In genomic region chr11:4464216-4465159, GRCh38 we compare ENCODE assay signal across 17 cellular contexts. TPM values are rescaled to one million over a fixed set of nuclear protein-coding genes. Genes with fewer than 3 reads are reported as not detected.
DNase-seq lines count a peak whose midpoint lies in the region; ATAC-seq and TF ChIP-seq lines count a peak whose summit lies in the region.
"Had no signal": no experiment of that assay in that cellular context is flagged by ENCODE, and none has a peak within 500 bp of the region (broad histone marks: within the 10 kb centered on the region; RNA-seq: fewer than 3 reads in every experiment).

No MANE protein-coding gene starts in this region.

- H3K4me1 ChIP-seq in fibroblast of lung (ENCODE audit: control insufficient read depth, extremely low read depth, insufficient read depth, low read length) (no peaks in the 10 kb centered on the region), smooth muscle cell (ENCODE audit: low read depth) (peaks cover 12% of the 10 kb centered on the region)
- H3K4me1 ChIP-seq: gastrocnemius medialis had no signal

- peaks cover 7% of the 10 kb centered on the region for H3K4me1 Mint-ChIP-seq in activated CD8-positive, alpha-beta T cell treated with anti-CD3 and anti-CD28 coated beads, Interleukin-2, amount 10 ng/mL, durations not matched to agents 7 days and 5 days (ENCODE audit: low read depth)
- H3K4me1 Mint-ChIP-seq in activated CD8-positive, alpha-beta T cell treated with anti-CD3 and anti-CD28 coated beads for 36 hours (ENCODE audit: low read depth): no peaks in the 10 kb centered on the region
- no peaks in the 10 kb centered on the region for H3K4me1 Mint-ChIP-seq in activated T-helper 1 cell treated with anti-CD3 and anti-CD28 coated beads, Interleukin-12 subunit alpha, Interleukin-12 subunit beta, Interleukin-2, Interleukin-4 antibody, amounts not matched to agents 30 ng/mL and 10 ng/mL and 1 ng/mL, durations not matched to agents 14 hours and 24 hours and 36 hours (ENCODE audit: low read depth)

- H3K27ac ChIP-seq in fibroblast of lung (ENCODE audit: insufficient read depth, low read length) (no peak overlapping the region), smooth muscle cell (ENCODE audit: low read depth) (peak overlapping the region; percentile 96)
- H3K27ac ChIP-seq: gastrocnemius medialis, testis had no signal

- no peak overlapping the region for H3K4me3 Mint-ChIP-seq in activated CD8-positive, alpha-beta T cell treated with anti-CD3 and anti-CD28 coated beads, Interleukin-2, amount 10 ng/mL, durations not matched to agents 7 days and 5 days
- no peak overlapping the region for H3K4me3 Mint-ChIP-seq in activated CD8-positive, alpha-beta T cell treated with anti-CD3 and anti-CD28 coated beads for 36 hours
- H3K4me3 Mint-ChIP-seq in activated T-helper 1 cell treated with anti-CD3 and anti-CD28 coated beads, Interleukin-12 subunit alpha, Interleukin-12 subunit beta, Interleukin-2, Interleukin-4 antibody, amounts not matched to agents 30 ng/mL and 10 ng/mL and 1 ng/mL, durations not matched to agents 14 hours and 24 hours and 36 hours: no peak overlapping the region

- no peak for TF ChIP-seq CTCF in activated CD8-positive, alpha-beta T cell treated with anti-CD3 and anti-CD28 coated beads for 36 hours (IDR thresholded peaks at IDR 0.05)
- TF ChIP-seq CTCF in fibroblast of lung (conservative IDR thresholded peaks at IDR 0.05 in 1 of 2, IDR thresholded peaks at IDR 0.05 in 1 of 2; ENCODE audit: low read depth in 1 of 2, low read length in 2 of 2) (no peak), smooth muscle cell (IDR thresholded peaks at IDR 0.05; ENCODE audit: borderline replicate concordance, insufficient read depth, poor library complexity, severe bottlenecking) (no peak)

- H3K9me3 ChIP-seq in fibroblast of lung (ENCODE audit: control insufficient read depth, insufficient read depth, low read depth, low read length): no peaks in the 10 kb centered on the region
- no peaks in the 10 kb centered on the region for H3K9me3 ChIP-seq in smooth muscle cell (replicated peaks; ENCODE audit: low read depth)
- H3K9me3 ChIP-seq: gastrocnemius medialis, testis had no signal

- H3K36me3 Mint-ChIP-seq in activated CD8-positive, alpha-beta T cell treated with anti-CD3 and anti-CD28 coated beads, Interleukin-2, amount 10 ng/mL, durations not matched to agents 7 days and 5 days (ENCODE audit: low read depth): peaks cover 8% of the 10 kb centered on the region
- H3K36me3 Mint-ChIP-seq in activated CD8-positive, alpha-beta T cell treated with anti-CD3 and anti-CD28 coated beads for 36 hours (ENCODE audit: low read depth): no peaks in the 10 kb centered on the region
- H3K36me3 Mint-ChIP-seq in activated T-helper 1 cell treated with anti-CD3 and anti-CD28 coated beads, Interleukin-12 subunit alpha, Interleukin-12 subunit beta, Interleukin-2, Interleukin-4 antibody, amounts not matched to agents 30 ng/mL and 10 ng/mL and 1 ng/mL, durations not matched to agents 14 hours and 24 hours and 36 hours (ENCODE audit: low read depth): peaks cover 2% of the 10 kb centered on the region

- H2AFZ ChIP-seq in fibroblast of lung (ENCODE audit: low read length) (no peak overlapping the region), smooth muscle cell (ENCODE audit: low read depth) (peak overlapping the region; percentile 72)

- H3K27me3 ChIP-seq in fibroblast of lung (ENCODE audit: control insufficient read depth, insufficient read depth, low read length) (no peaks in the 10 kb centered on the region), smooth muscle cell (ENCODE audit: low read depth) (no peaks in the 10 kb centered on the region)
- H3K27me3 ChIP-seq: gastrocnemius medialis, testis had no signal

- POLR2A ChIA-PET in activated CD8-positive, alpha-beta T cell treated with anti-CD3 and anti-CD28 coated beads, Interleukin-2, amount 10 ng/mL, durations not matched to agents 7 days and 5 days (lab: Charles Lee): no interaction called here
- POLR2A ChIA-PET in activated CD8-positive, alpha-beta T cell treated with anti-CD3 and anti-CD28 coated beads for 36 hours (lab: Charles Lee): no interaction called here

- no peak for DNase-seq in activated CD8-positive, alpha-beta T cell treated with anti-CD3 and anti-CD28 coated beads, Interleukin-2, amount 10 ng/mL, durations not matched to agents 7 days and 5 days
- DNase-seq in activated CD8-positive, alpha-beta T cell treated with anti-CD3 and anti-CD28 coated beads for 36 hours: no peak
- peak; percentile 69 for DNase-seq in NCI-H748 (lab: John Stamatoyannopoulos, UW; ENCODE audit: unreplicated experiment)
- DNase-seq in fibroblast of lung (ENCODE audit: low read depth in 2 of 2): peak; percentile 2 to 48
- DNase-seq in smooth muscle cell (lab: John Stamatoyannopoulos, UW; ENCODE audit: unreplicated experiment): no peak
- no peak for DNase-seq in DMS 273 (lab: John Stamatoyannopoulos, UW; ENCODE audit: unreplicated experiment)
- DNase-seq in activated T-helper 1 cell treated with anti-CD3 and anti-CD28 coated beads, Interleukin-12 subunit alpha, Interleukin-12 subunit beta, Interleukin-2, Interleukin-4 antibody, amounts not matched to agents 30 ng/mL and 10 ng/mL and 1 ng/mL, durations not matched to agents 14 hours and 24 hours and 36 hours (ENCODE audit: low spot score): no peak
- DNase-seq in HuH-7 (ENCODE audit: low spot score): no peak
- DNase-seq: activated CD4-positive, CD25-positive, alpha-beta regulatory T cell treated with anti-CD3 and anti-CD28 coated beads, Interleukin-2, amount 50 U/mL, for 72 hours; activated T-cell treated with anti-CD3 and anti-CD28 coated beads, Interleukin-2, amount 50 U/mL, for 48 hours; gastrocnemius medialis; MM.1S; OCI-M1; SW 1271; testis had no signal

- H3K27me3 Mint-ChIP-seq in activated CD8-positive, alpha-beta T cell treated with anti-CD3 and anti-CD28 coated beads, Interleukin-2, amount 10 ng/mL, durations not matched to agents 7 days and 5 days (ENCODE audit: low read depth): peaks cover 13% of the 10 kb centered on the region
- H3K27me3 Mint-ChIP-seq in activated CD8-positive, alpha-beta T cell treated with anti-CD3 and anti-CD28 coated beads for 36 hours: peaks cover 8% of the 10 kb centered on the region
- H3K27me3 Mint-ChIP-seq in activated T-helper 1 cell treated with anti-CD3 and anti-CD28 coated beads, Interleukin-12 subunit alpha, Interleukin-12 subunit beta, Interleukin-2, Interleukin-4 antibody, amounts not matched to agents 30 ng/mL and 10 ng/mL and 1 ng/mL, durations not matched to agents 14 hours and 24 hours and 36 hours (ENCODE audit: insufficient read depth): peaks cover 1% of the 10 kb centered on the region

- intact Hi-C loops in activated CD8-positive, alpha-beta T cell treated with anti-CD3 and anti-CD28 coated beads for 36 hours (cut with micrococcal nuclease): no loop called here
- intact Hi-C loops in activated T-helper 1 cell treated with anti-CD3 and anti-CD28 coated beads, Interleukin-12 subunit alpha, Interleukin-12 subunit beta, Interleukin-2, Interleukin-4 antibody, amounts not matched to agents 30 ng/mL and 10 ng/mL and 1 ng/mL, durations not matched to agents 14 hours and 24 hours and 36 hours (cut with micrococcal nuclease): no loop called here

- 66% methylated on average over 5 of the region's 5 CpGs for WGBS in smooth muscle cell (ENCODE audit: low lambda C conversion rate)

- H3F3A ChIP-seq in smooth muscle cell (ENCODE audit: low read depth): no peaks in the 10 kb centered on the region

- H3K79me2 ChIP-seq in fibroblast of lung (ENCODE audit: control insufficient read depth, insufficient read depth, low read length) (no peaks in the 10 kb centered on the region), smooth muscle cell (ENCODE audit: low read depth) (no peaks in the 10 kb centered on the region)

- peaks cover 11% of the 10 kb centered on the region for H3K9me3 Mint-ChIP-seq in activated CD8-positive, alpha-beta T cell treated with anti-CD3 and anti-CD28 coated beads, Interleukin-2, amount 10 ng/mL, durations not matched to agents 7 days and 5 days (ENCODE audit: insufficient read depth)
- peaks cover 6% of the 10 kb centered on the region for H3K9me3 Mint-ChIP-seq in activated CD8-positive, alpha-beta T cell treated with anti-CD3 and anti-CD28 coated beads for 36 hours
- peaks cover 34% of the 10 kb centered on the region for H3K9me3 Mint-ChIP-seq in activated T-helper 1 cell treated with anti-CD3 and anti-CD28 coated beads, Interleukin-12 subunit alpha, Interleukin-12 subunit beta, Interleukin-2, Interleukin-4 antibody, amounts not matched to agents 30 ng/mL and 10 ng/mL and 1 ng/mL, durations not matched to agents 14 hours and 24 hours and 36 hours

- CTCF ChIA-PET in activated CD8-positive, alpha-beta T cell treated with anti-CD3 and anti-CD28 coated beads, Interleukin-2, amount 10 ng/mL, durations not matched to agents 7 days and 5 days (lab: Charles Lee): no interaction called here
- CTCF ChIA-PET in activated CD8-positive, alpha-beta T cell treated with anti-CD3 and anti-CD28 coated beads for 36 hours (lab: Charles Lee): no interaction called here

- H3K27ac Mint-ChIP-seq in activated CD8-positive, alpha-beta T cell treated with anti-CD3 and anti-CD28 coated beads, Interleukin-2, amount 10 ng/mL, durations not matched to agents 7 days and 5 days: peak overlapping the region; percentile 5
- H3K27ac Mint-ChIP-seq in activated CD8-positive, alpha-beta T cell treated with anti-CD3 and anti-CD28 coated beads for 36 hours: no peak overlapping the region
- no peak overlapping the region for H3K27ac Mint-ChIP-seq in activated T-helper 1 cell treated with anti-CD3 and anti-CD28 coated beads, Interleukin-12 subunit alpha, Interleukin-12 subunit beta, Interleukin-2, Interleukin-4 antibody, amounts not matched to agents 30 ng/mL and 10 ng/mL and 1 ng/mL, durations not matched to agents 14 hours and 24 hours and 36 hours

- H3K36me3 ChIP-seq in fibroblast of lung (ENCODE audit: control insufficient read depth, insufficient read depth, low read length) (no peaks in the 10 kb centered on the region), smooth muscle cell (ENCODE audit: low read depth) (no peaks in the 10 kb centered on the region)
- H3K36me3 ChIP-seq: gastrocnemius medialis had no signal

- H4K20me1 ChIP-seq in fibroblast of lung (ENCODE audit: control insufficient read depth, extremely low read depth, insufficient read depth, low read length): no peaks in the 10 kb centered on the region
- H4K20me1 ChIP-seq in smooth muscle cell (ENCODE audit: low read depth): no peaks in the 10 kb centered on the region

- no peak for ATAC-seq in activated CD8-positive, alpha-beta T cell treated with anti-CD3 and anti-CD28 coated beads, Interleukin-2, amount 10 ng/mL, durations not matched to agents 7 days and 5 days
- ATAC-seq in activated CD8-positive, alpha-beta T cell treated with anti-CD3 and anti-CD28 coated beads for 36 hours: no peak
- ATAC-seq: gastrocnemius medialis had no signal

- H3K4me3 ChIP-seq in fibroblast of lung (replicated peaks in 1 of 4; ENCODE audit: control extremely low read depth in 1 of 4, insufficient read depth in 1 of 4, low read depth in 3 of 4, low read length in 4 of 4) (no peak overlapping the region), smooth muscle cell (no peak overlapping the region)
- H3K4me3 ChIP-seq: gastrocnemius medialis, testis had no signal

- no peak overlapping the region for H3K9ac ChIP-seq in fibroblast of lung (ENCODE audit: insufficient read depth, low read length)
- H3K9ac ChIP-seq in smooth muscle cell (ENCODE audit: low read depth): peak overlapping the region; percentile 78

- H3K4me2 ChIP-seq in fibroblast of lung (ENCODE audit: extremely low read depth, insufficient read depth, low read length) (no peak overlapping the region), smooth muscle cell (peak overlapping the region; percentile 36)

RNA-seq across cellular contexts. Expression of gene OR52K2, which starts 15.4 kb away (rescaled TPM):
- total RNA-seq in activated CD8-positive, alpha-beta T cell treated with anti-CD3 and anti-CD28 coated beads, Interleukin-2, amount 10 ng/mL, durations not matched to agents 7 days and 5 days: not detected
- total RNA-seq in activated CD8-positive, alpha-beta T cell treated with anti-CD3 and anti-CD28 coated beads for 36 hours: not detected
- total RNA-seq in fibroblast of lung (not detected in 2 replicates), smooth muscle cell (not detected in 2 replicates)
- polyA plus RNA-seq in fibroblast of lung (not detected in 2 replicates), smooth muscle cell (not detected in 2 replicates)
- not detected in 2 replicates for polyA plus RNA-seq in fibroblast of lung (2012)
- not detected in 2 replicates for polyA minus RNA-seq in fibroblast of lung (ENCODE audit: low replicate concordance)
- not detected in 2 replicates for total RNA-seq in activated T-helper 1 cell treated with anti-CD3 and anti-CD28 coated beads, Interleukin-12 subunit alpha, Interleukin-12 subunit beta, Interleukin-2, Interleukin-4 antibody, amounts not matched to agents 30 ng/mL and 10 ng/mL and 1 ng/mL, durations not matched to agents 14 hours and 24 hours and 36 hours
- total RNA-seq: dermis microvascular lymphatic vessel endothelial cell, gastrocnemius medialis, testis had no signal
- polyA plus RNA-seq: AG04450 had no signal

RNA-seq across cellular contexts. Expression of gene OR52K1, which starts 18.0 kb away (rescaled TPM):
- not detected for total RNA-seq in activated CD8-positive, alpha-beta T cell treated with anti-CD3 and anti-CD28 coated beads, Interleukin-2, amount 10 ng/mL, durations not matched to agents 7 days and 5 days
- total RNA-seq in activated CD8-positive, alpha-beta T cell treated with anti-CD3 and anti-CD28 coated beads for 36 hours: not detected
- total RNA-seq in fibroblast of lung (not detected in 2 replicates), smooth muscle cell (1.6 TPM in 1 of 2 replicates, not detected in the other)
- polyA plus RNA-seq in fibroblast of lung (not detected in 2 replicates), smooth muscle cell (not detected in 2 replicates)
- polyA plus RNA-seq in fibroblast of lung (2012): not detected in 2 replicates
- not detected in 2 replicates for polyA minus RNA-seq in fibroblast of lung (ENCODE audit: low replicate concordance)
- not detected in 2 replicates for total RNA-seq in activated T-helper 1 cell treated with anti-CD3 and anti-CD28 coated beads, Interleukin-12 subunit alpha, Interleukin-12 subunit beta, Interleukin-2, Interleukin-4 antibody, amounts not matched to agents 30 ng/mL and 10 ng/mL and 1 ng/mL, durations not matched to agents 14 hours and 24 hours and 36 hours
- total RNA-seq: dermis microvascular lymphatic vessel endothelial cell, gastrocnemius medialis had no signal
- polyA plus RNA-seq: AG04450 had no signal

Comparison
In these comparisons a context has a peak if more than half of its experiments do, and no peak if none do; other contexts are left out.
1. DNase-seq: peak in NCI-H748 (single experiment) and fibroblast of lung (2 of 2); none in activated CD8-positive, alpha-beta T cell treated with anti-CD3 and anti-CD28 coated beads, Interleukin-2, amount 10 ng/mL, durations not matched to agents 7 days and 5 days (single experiment), activated CD8-positive, alpha-beta T cell treated with anti-CD3 and anti-CD28 coated beads for 36 hours (single experiment), smooth muscle cell (single experiment), DMS 273 (single experiment), activated T-helper 1 cell treated with anti-CD3 and anti-CD28 coated beads, Interleukin-12 subunit alpha, Interleukin-12 subunit beta, Interleukin-2, Interleukin-4 antibody, amounts not matched to agents 30 ng/mL and 10 ng/mL and 1 ng/mL, durations not matched to agents 14 hours and 24 hours and 36 hours (single experiment) and HuH-7 (single experiment).